In genomic region chr16:87298857-87299465, GRCh38 we compare ENCODE assay signal across 17 cellular contexts.
"Had no signal": no experiment of that assay in that cellular context is flagged by ENCODE, and none has a peak within 500 bp of the region (broad histone marks: within the 10 kb centered on the region; RNA-seq: fewer than 3 reads in every experiment).

No MANE protein-coding gene starts in this region.

- H3K4me3 ChIP-seq: SJCRH30 had no signal

- DNase-seq: KBM-7, MV-4-11, NCI-H1048, NCI-H1105, NCI-H1417, NCI-H1436 treated with DMSO at 0.1 percent for 48 hours, NCI-H1694 treated with DMSO at 0.1 percent for 48 hours, NCI-H1930, NCI-H2081, NCI-H2107, NCI-H2227 treated with DMSO at 0.1 percent for 48 hours, NCI-H524, NCI-H526 treated with DMSO at 0.1 percent for 48 hours, NCI-H774, RPMI8226, SHP77, SJCRH30 had no signal

- H3K36me3 ChIP-seq: SJCRH30 had no signal

- H3K4me1 ChIP-seq: SJCRH30 had no signal

- H3K27ac ChIP-seq: SJCRH30 had no signal

- H3K27me3 ChIP-seq: SJCRH30 had no signal

- H3K9me3 ChIP-seq: SJCRH30 had no signal
